8 cellular contexts compared by ENCODE assay signal in genomic region chr19:12333162-12334159, GRCh38. TPM values are rescaled to one million over a fixed set of nuclear protein-coding genes. Genes with fewer than 3 reads are reported as not detected.
DNase-seq lines count a peak whose midpoint lies in the region; ATAC-seq and TF ChIP-seq lines count a peak whose summit lies in the region.

TSS of gene ZNF563 (minus strand) at chr19:12333633. CDS start at chr19:12333482, 151 bp downstream.

- intact Hi-C loops in PC-3 (cut with micrococcal nuclease) (no loop called here), esophagus squamous epithelium (cut with DNase I) (no loop called here)

- WGBS in esophagus squamous epithelium, 2 donors = 2 to 9% methylated on average over 7 to 29 of the region's 55 CpGs

- no peaks in the 10 kb centered on the region for H3K9me2 ChIP-seq in PC-3 (replicated peaks; ENCODE audit: low read length)

- H3K4me1 ChIP-seq in PC-3 (ENCODE audit: insufficient read depth, low read length) (peaks cover 13% of the 10 kb centered on the region), esophagus squamous epithelium (peaks cover 4 to 28% (median 8%) of the 10 kb centered on the region in 3 donors), muscle layer of duodenum (ENCODE audit: control insufficient read depth in 1 of 2, insufficient read depth in 2 of 2, low read length in 2 of 2) (peaks cover 5 to 12% of the 10 kb centered on the region in 2 donors)

- CTCF ChIA-PET in PC-3 (lab: Charles Lee) = interaction anchor here (1.0 kb wide), 1 partner anchor 536 kb away, joined by 3 read pairs; no protein-coding TSS in a partner anchor

- H2AFZ ChIP-seq in PC-3 (ENCODE audit: low read length) = peak within 1 kb of the TSS; percentile 91

- no peak within 1 kb of the TSS for H3K27ac ChIP-seq in PC-3 (ENCODE audit: low read length)
- H3K27ac ChIP-seq in esophagus squamous epithelium = peak within 1 kb of the TSS; percentile 92 to 97 (median 96)
- H3K27ac ChIP-seq in muscle layer of duodenum (ENCODE audit: low read length) = peak within 1 kb of the TSS; percentile 84

- TF ChIP-seq POLR2A in esophagus squamous epithelium (IDR thresholded peaks at IDR 0.05) = peak in 3 of 4 donors; percentile 5 to 90 (median 79)

- ATAC-seq in GM19468 (IDR thresholded peaks at IDR 0.05; ENCODE audit: extremely low read depth, unreplicated experiment) = peak; percentile 66
- ATAC-seq in PC-3 = peak; percentile 99

- no peaks in the 10 kb centered on the region for H3F3A ChIP-seq in PC-3 (ENCODE audit: low read length, unreplicated experiment)

- peak within 1 kb of the TSS; percentile 68 for H3K9ac ChIP-seq in PC-3 (ENCODE audit: low read length)

- POLR2A ChIA-PET in PC-3 (lab: Charles Lee; ENCODE audit: unreplicated experiment) = interaction anchor here (1.1 kb wide), 1 partner anchor 32 kb away, joined by 5 read pairs; the partner anchor contains the start of gene ZNF442

- H3K4me2 ChIP-seq in PC-3 (ENCODE audit: low read length) = peak within 1 kb of the TSS; percentile 98

- BruUV-seq in PC-3 (replicated peaks; lab: Mats Ljungman, UMichigan) = TSS peak; percentile 59

- H3K79me2 ChIP-seq in PC-3 (ENCODE audit: low read length) = no peaks in the 10 kb centered on the region

- TF ChIP-seq CTCF in PC-3 (conservative IDR thresholded peaks at IDR 0.05; ENCODE audit: low read depth, low read length) (no peak), esophagus squamous epithelium (IDR thresholded peaks at IDR 0.05) (no peak)

- H3K36me3 ChIP-seq in PC-3 (ENCODE audit: low read depth, low read length) (peaks cover 2% of the 10 kb centered on the region; the same call in 1 of the 2 replicates), esophagus squamous epithelium (no peaks in the 10 kb centered on the region), muscle layer of duodenum (ENCODE audit: control insufficient read depth in 1 of 2, insufficient read depth in 2 of 2, low read length in 2 of 2) (no peaks in the 10 kb centered on the region)

- H4K20me1 ChIP-seq in PC-3 (ENCODE audit: low read length) = no peaks in the 10 kb centered on the region

- H3K27me3 ChIP-seq in PC-3 (ENCODE audit: low read length) (no peaks in the 10 kb centered on the region), esophagus squamous epithelium (no peaks in the 10 kb centered on the region), muscle layer of duodenum (ENCODE audit: low read depth, low read length) (no peaks in the 10 kb centered on the region)

- H3K4me3 ChIP-seq in PC-3 (ENCODE audit: low read length) (peak within 1 kb of the TSS; percentile 89), esophagus squamous epithelium (peak within 1 kb of the TSS; percentile 65 to 93 (median 90)), muscle layer of duodenum (ENCODE audit: low read depth in 1 of 2, low read length in 2 of 2) (peak within 1 kb of the TSS; percentile 77 to 82)

- DNase-seq in COR-L47 (lab: John Stamatoyannopoulos, UW) (peak; percentile 85), HS-27A (ENCODE audit: low read depth) (peak; percentile 83), PC-3 (peak; percentile 98), activated T-helper 1 cell treated with Interleukin-2 at 50 U/mL for 16 hours (ENCODE audit: low read depth) (peak; percentile 96), esophagus squamous epithelium (lab: John Stamatoyannopoulos, UW) (peak; percentile 86)
- DNase-seq in stimulated activated CD8-positive, alpha-beta memory T cell treated with anti-CD3 and anti-CD28 coated beads, Interleukin-7, amount 100 ng/mL, for 1 hour (ENCODE audit: low read depth in 2 of 2) = peak; percentile 95 to 98

- peaks cover 7% of the 10 kb centered on the region; the same call in 1 of the 2 replicates for H3K9me3 ChIP-seq in PC-3 (ENCODE audit: low read length)
- no peaks in the 10 kb centered on the region for H3K9me3 ChIP-seq in esophagus squamous epithelium
- H3K9me3 ChIP-seq in muscle layer of duodenum (ENCODE audit: control insufficient read depth in 1 of 2, low read length in 2 of 2) = no peaks in the 10 kb centered on the region

RNA-seq across cellular contexts. Expression of gene ZNF563, which starts in this region (rescaled TPM):
- total RNA-seq in PC-3 (2014; rRNA removed) (1.1 and 2.1 TPM in 2 replicates), esophagus squamous epithelium (1 to 10 TPM in 2 of 4 donors, under 1 TPM in 2; 0.19 to 5.0 (median 2.7) TPM)
